ENCODE assay signal across 8 cellular contexts in genomic region chr15:58321034-58321433, GRCh38.
"Had no signal": no experiment of that assay in that cellular context is flagged by ENCODE, and none has a peak within 500 bp of the region (broad histone marks: within the 10 kb centered on the region; RNA-seq: fewer than 3 reads in every experiment).

No MANE protein-coding gene starts in this region.

- H3K4me2 ChIP-seq: KMS-11 had no signal

- FAIRE-seq: HepG2, HTR-8/SVneo had no signal

- H3K27ac Mint-ChIP-seq: IgD-negative memory B cell had no signal

- H3K4me1 Mint-ChIP-seq: IgD-negative memory B cell had no signal

- H3K27ac ChIP-seq: HL-60, KMS-11 had no signal

- ATAC-seq: HepG2 had no signal

- DNase-seq: IMR-90, KBM-7, KG1 had no signal

- H3K4me3 Mint-ChIP-seq: IgD-negative memory B cell had no signal

- H3K27me3 Mint-ChIP-seq: IgD-negative memory B cell had no signal

- H3K9ac ChIP-seq: KMS-11 had no signal
